ENCODE assay signal across 14 cellular contexts in the genomic region with DNA sequence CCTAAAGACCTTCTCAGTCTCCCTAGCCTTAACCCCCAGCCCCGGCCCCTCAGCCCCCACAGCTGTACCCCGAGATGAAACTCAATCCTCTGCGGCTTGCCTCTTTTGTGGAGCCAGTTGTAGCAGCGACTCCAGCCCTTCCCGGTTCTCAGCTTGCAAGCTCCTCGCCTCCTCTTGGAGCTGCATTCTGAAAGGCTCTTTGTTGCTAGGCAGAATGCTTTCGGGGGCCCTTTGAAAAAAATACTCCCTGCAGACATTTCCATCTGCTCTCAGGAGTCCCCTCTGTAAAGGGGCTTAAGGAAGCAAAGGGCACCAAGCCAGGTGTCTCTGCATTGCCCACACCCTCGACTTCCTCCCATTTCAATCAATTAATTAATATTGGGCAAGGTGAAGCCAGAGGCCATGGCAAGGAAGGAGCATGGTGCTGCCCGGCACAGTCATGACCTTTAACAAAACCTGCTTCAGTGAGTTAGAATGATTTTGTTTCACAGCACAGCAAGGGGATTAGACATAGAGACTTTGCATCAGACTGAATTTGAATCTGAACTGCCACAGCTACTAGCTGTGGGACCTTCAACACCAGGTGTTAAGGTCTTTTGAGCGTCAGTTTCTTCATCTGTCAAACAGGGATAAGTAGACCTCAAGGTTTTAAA.
A peak's percentile ranks its signal among the peaks of the same experiment; 100 is the strongest.
DNase-seq lines count a peak whose midpoint lies in the region; ATAC-seq and TF ChIP-seq lines count a peak whose summit lies in the region.
"Had no signal": no experiment of that assay in that cellular context is flagged by ENCODE, and none has a peak within 500 bp of the region (broad histone marks: within the 10 kb centered on the region; RNA-seq: fewer than 3 reads in every experiment).

No MANE protein-coding gene starts in this region.

- DNase-seq in H7 (peak; percentile 65), NCI-H82 (lab: John Stamatoyannopoulos, UW) (peak; percentile 90), globus pallidus (ENCODE audit: low spot score) (peak; percentile 77), neural progenitor cell (ENCODE audit: low spot score) (peak; percentile 94), SIG-M5 treated with dmso at 0.1 percent for 504 hours (lab: John Stamatoyannopoulos, UW; ENCODE audit: unreplicated experiment) (no peak)
- no peak for DNase-seq in activated CD4-positive, alpha-beta memory T cell treated with anti-CD3 and anti-CD28 coated beads, Interleukin-2, amount 10 ng/mL, durations not matched to agents 7 days and 5 days
- DNase-seq in stimulated activated naive B cell treated with anti-CD40 and anti-IgM and Interleukin-4, amounts not matched to agents 10 μg/mL and 1 μg/mL and 100 μg/mL, for 72 hours: no peak
- DNase-seq: aorta; immature natural killer cell; naive thymus-derived CD4-positive, alpha-beta T cell; NCI-H2029 treated with DMSO at 0.1 percent for 48 hours; RPMI8226 had no signal

- peak overlapping the region; percentile 97 for H3K27ac Mint-ChIP-seq in neural progenitor cell
- no peak overlapping the region for H3K27ac Mint-ChIP-seq in activated CD4-positive, alpha-beta memory T cell treated with anti-CD3 and anti-CD28 coated beads, Interleukin-2, amount 10 ng/mL, durations not matched to agents 7 days and 5 days
- no peak overlapping the region for H3K27ac Mint-ChIP-seq in stimulated activated naive B cell treated with anti-CD40 and anti-IgM and Interleukin-4, amounts not matched to agents 10 μg/mL and 1 μg/mL and 100 μg/mL, for 72 hours
- H3K27ac Mint-ChIP-seq: immature natural killer cell; naive thymus-derived CD4-positive, alpha-beta T cell had no signal

- H3K4me3 Mint-ChIP-seq in neural progenitor cell: peak overlapping the region; percentile 77
- H3K4me3 Mint-ChIP-seq in activated CD4-positive, alpha-beta memory T cell treated with anti-CD3 and anti-CD28 coated beads, Interleukin-2, amount 10 ng/mL, durations not matched to agents 7 days and 5 days: no peak overlapping the region
- no peak overlapping the region for H3K4me3 Mint-ChIP-seq in stimulated activated naive B cell treated with anti-CD40 and anti-IgM and Interleukin-4, amounts not matched to agents 10 μg/mL and 1 μg/mL and 100 μg/mL, for 72 hours
- H3K4me3 Mint-ChIP-seq: immature natural killer cell; naive thymus-derived CD4-positive, alpha-beta T cell had no signal

- no peaks in the 10 kb centered on the region for H3K9me3 ChIP-seq in neural progenitor cell (ENCODE audit: low read depth)
- H3K9me3 ChIP-seq: BLaER1 treated with 17β-estradiol and CSF1 and Interleukin-3, amounts not matched to agents 10 nM and 100 nM had no signal

- no peaks in the 10 kb centered on the region for H3K36me3 ChIP-seq in H7 (replicated peaks; ENCODE audit: control insufficient read depth, insufficient read depth, low read length)
- no peaks in the 10 kb centered on the region for H3K36me3 ChIP-seq in neural progenitor cell
- H3K36me3 ChIP-seq: BLaER1 treated with 17β-estradiol and CSF1 and Interleukin-3, amounts not matched to agents 10 nM and 100 nM had no signal

- peaks cover 81% of the 10 kb centered on the region for H3K4me1 Mint-ChIP-seq in neural progenitor cell
- H3K4me1 Mint-ChIP-seq in activated CD4-positive, alpha-beta memory T cell treated with anti-CD3 and anti-CD28 coated beads, Interleukin-2, amount 10 ng/mL, durations not matched to agents 7 days and 5 days: peaks cover 26% of the 10 kb centered on the region
- peaks cover 14 to 15% of the 10 kb centered on the region in 2 donors for H3K4me1 Mint-ChIP-seq in stimulated activated naive B cell treated with anti-CD40 and anti-IgM and Interleukin-4, amounts not matched to agents 10 μg/mL and 1 μg/mL and 100 μg/mL, for 72 hours

- CTCF ChIA-PET in activated CD4-positive, alpha-beta memory T cell treated with anti-CD3 and anti-CD28 coated beads, Interleukin-2, amount 10 ng/mL, durations not matched to agents 7 days and 5 days (lab: Charles Lee): no interaction called here

- no peak for ATAC-seq in stimulated activated naive B cell treated with anti-CD40 and anti-IgM and Interleukin-4, amounts not matched to agents 10 μg/mL and 1 μg/mL and 100 μg/mL, for 72 hours (replicated peaks)
- ATAC-seq in GM18867 (IDR thresholded peaks at IDR 0.05; ENCODE audit: unreplicated experiment): no peak
- ATAC-seq: naive thymus-derived CD4-positive, alpha-beta T cell had no signal

- no peak overlapping the region for H3K4me3 ChIP-seq in H7 (ENCODE audit: insufficient read depth, low read depth, low read length)
- H3K4me3 ChIP-seq in neural progenitor cell: peak overlapping the region; percentile 30
- H3K4me3 ChIP-seq: BLaER1 treated with 17β-estradiol and CSF1 and Interleukin-3, amounts not matched to agents 10 nM and 100 nM had no signal

- POLR2A ChIA-PET in activated CD4-positive, alpha-beta memory T cell treated with anti-CD3 and anti-CD28 coated beads, Interleukin-2, amount 10 ng/mL, durations not matched to agents 7 days and 5 days (lab: Charles Lee): no interaction called here

- H3K27me3 Mint-ChIP-seq in neural progenitor cell (ENCODE audit: insufficient read depth, low read depth): peaks cover 6% of the 10 kb centered on the region
- peaks cover 10% of the 10 kb centered on the region for H3K27me3 Mint-ChIP-seq in activated CD4-positive, alpha-beta memory T cell treated with anti-CD3 and anti-CD28 coated beads, Interleukin-2, amount 10 ng/mL, durations not matched to agents 7 days and 5 days
- H3K27me3 Mint-ChIP-seq in stimulated activated naive B cell treated with anti-CD40 and anti-IgM and Interleukin-4, amounts not matched to agents 10 μg/mL and 1 μg/mL and 100 μg/mL, for 72 hours: no peaks in the 10 kb centered on the region

- H3K36me3 Mint-ChIP-seq in neural progenitor cell: peaks cover 21% of the 10 kb centered on the region
- no peaks in the 10 kb centered on the region for H3K36me3 Mint-ChIP-seq in activated CD4-positive, alpha-beta memory T cell treated with anti-CD3 and anti-CD28 coated beads, Interleukin-2, amount 10 ng/mL, durations not matched to agents 7 days and 5 days (ENCODE audit: low read depth)
- no peaks in the 10 kb centered on the region for H3K36me3 Mint-ChIP-seq in stimulated activated naive B cell treated with anti-CD40 and anti-IgM and Interleukin-4, amounts not matched to agents 10 μg/mL and 1 μg/mL and 100 μg/mL, for 72 hours
- H3K36me3 Mint-ChIP-seq: immature natural killer cell had no signal

- H3K4me1 ChIP-seq in neural progenitor cell: peaks cover 60% of the 10 kb centered on the region

- TF ChIP-seq CTCF in neural progenitor cell (IDR thresholded peaks at IDR 0.05): no peak

- peaks cover 15% of the 10 kb centered on the region for H3K79me2 ChIP-seq in neural progenitor cell (ENCODE audit: low read depth)

- no peak overlapping the region for H2AFZ ChIP-seq in neural progenitor cell (replicated peaks)

- H3K9me3 Mint-ChIP-seq in neural progenitor cell: peaks cover under 1% of the 10 kb centered on the region
- no peaks in the 10 kb centered on the region for H3K9me3 Mint-ChIP-seq in activated CD4-positive, alpha-beta memory T cell treated with anti-CD3 and anti-CD28 coated beads, Interleukin-2, amount 10 ng/mL, durations not matched to agents 7 days and 5 days
- H3K9me3 Mint-ChIP-seq in stimulated activated naive B cell treated with anti-CD40 and anti-IgM and Interleukin-4, amounts not matched to agents 10 μg/mL and 1 μg/mL and 100 μg/mL, for 72 hours: no peaks in the 10 kb centered on the region
- H3K9me3 Mint-ChIP-seq: immature natural killer cell; naive thymus-derived CD4-positive, alpha-beta T cell had no signal

- no peak overlapping the region for H3K9ac ChIP-seq in neural progenitor cell
- H3K9ac ChIP-seq: BLaER1 treated with 17β-estradiol and CSF1 and Interleukin-3, amounts not matched to agents 10 nM and 100 nM had no signal

- H3K27me3 ChIP-seq in H7 (ENCODE audit: control insufficient read depth, insufficient read depth, low read length) (no peaks in the 10 kb centered on the region; the same call in 1 of the 2 replicates), neural progenitor cell (no peaks in the 10 kb centered on the region)
- H3K27me3 ChIP-seq: BLaER1 treated with 17β-estradiol and CSF1 and Interleukin-3, amounts not matched to agents 10 nM and 100 nM had no signal

- H3F3A ChIP-seq in neural progenitor cell (ENCODE audit: low read depth): peaks cover 30% of the 10 kb centered on the region

- H3K4me2 ChIP-seq in neural progenitor cell: peak overlapping the region; percentile 68
- H3K4me2 ChIP-seq: BLaER1 treated with 17β-estradiol and CSF1 and Interleukin-3, amounts not matched to agents 10 nM and 100 nM had no signal

- peaks cover 35% of the 10 kb centered on the region for H4K20me1 ChIP-seq in neural progenitor cell (ENCODE audit: low read depth)
- H4K20me1 ChIP-seq: BLaER1 treated with 17β-estradiol and CSF1 and Interleukin-3, amounts not matched to agents 10 nM and 100 nM had no signal

- H3K27ac ChIP-seq in neural progenitor cell: peak overlapping the region; percentile 88
- H3K27ac ChIP-seq: BLaER1 treated with 17β-estradiol and CSF1 and Interleukin-3, amounts not matched to agents 10 nM and 100 nM had no signal

Comparison
In these comparisons a context has a peak if more than half of its experiments do, and no peak if none do; other contexts are left out.
1. DNase-seq: peak in H7 (single experiment), NCI-H82 (single experiment), globus pallidus (single experiment) and neural progenitor cell (single experiment); none in activated CD4-positive, alpha-beta memory T cell treated with anti-CD3 and anti-CD28 coated beads, Interleukin-2, amount 10 ng/mL, durations not matched to agents 7 days and 5 days (single experiment), stimulated activated naive B cell treated with anti-CD40 and anti-IgM and Interleukin-4, amounts not matched to agents 10 μg/mL and 1 μg/mL and 100 μg/mL, for 72 hours (single experiment) and SIG-M5 treated with dmso at 0.1 percent for 504 hours (single experiment).